In genomic region chr6:41529970-41530369, GRCh38 we compare ENCODE assay signal across 20 cellular contexts.
"Had no signal": no experiment of that assay in that cellular context is flagged by ENCODE, and none has a peak within 500 bp of the region (broad histone marks: within the 10 kb centered on the region; RNA-seq: fewer than 3 reads in every experiment).

No MANE protein-coding gene starts in this region.

- H3K4me3 Mint-ChIP-seq: neural crest cell had no signal

- ATAC-seq: gastroesophageal sphincter, left colon, left ventricle myocardium superior had no signal

- DNase-seq: colonic mucosa; dermis blood vessel endothelial cell; esophagus squamous epithelium; foreskin fibroblast; glutamatergic neuron; left colon; left ventricle myocardium superior; mesenchymal stem cell; midbrain; sigmoid colon; stimulated activated CD4-positive, alpha-beta T cell treated with anti-CD3 and anti-CD28 coated beads, Interleukin-2, amount 100 ng/mL, for 24 hours; stimulated activated CD4-positive, alpha-beta T cell treated with anti-CD3 and anti-CD28 coated beads, Interleukin-4, amount 100 ng/mL, for 4 hours; stimulated activated naive CD4-positive, alpha-beta T cell; stomach; substantia nigra had no signal

- H3K9me3 Mint-ChIP-seq: neural crest cell had no signal

- H3K36me3 ChIP-seq: colonic mucosa, esophagus squamous epithelium, gastroesophageal sphincter, sigmoid colon, stomach, thoracic aorta had no signal

- H3K4me3 ChIP-seq: colonic mucosa, esophagus squamous epithelium, gastroesophageal sphincter, lung, sigmoid colon, skin epidermis, stomach, thoracic aorta had no signal

- H3K27ac ChIP-seq: colonic mucosa, esophagus squamous epithelium, gastroesophageal sphincter, sigmoid colon, skin epidermis, stomach, thoracic aorta had no signal

- H3K27me3 ChIP-seq: colonic mucosa had no signal

- H3K9me3 ChIP-seq: colonic mucosa, esophagus squamous epithelium, gastroesophageal sphincter, sigmoid colon, stomach, thoracic aorta had no signal
